In genomic region chr11:124737638-124738293, GRCh38 we compare ENCODE assay signal across 18 cellular contexts. TPM values are rescaled to one million over a fixed set of nuclear protein-coding genes. Genes with fewer than 3 reads are reported as not detected.
DNase-seq lines count a peak whose midpoint lies in the region; ATAC-seq and TF ChIP-seq lines count a peak whose summit lies in the region.
"Had no signal": no experiment of that assay in that cellular context is flagged by ENCODE, and none has a peak within 500 bp of the region (broad histone marks: within the 10 kb centered on the region; RNA-seq: fewer than 3 reads in every experiment).

No MANE protein-coding gene starts in this region.

- TF ChIP-seq CTCF in foreskin keratinocyte (conservative IDR thresholded peaks at IDR 0.05), result no peak

- peak overlapping the region; percentile 32 for H2AFZ ChIP-seq in neuron (ENCODE audit: low read depth, low read length)

- H3K4me3 ChIP-seq in BLaER1 (no peak overlapping the region), neuron (ENCODE audit: low read length) (no peak overlapping the region)
- H3K4me3 ChIP-seq: A549 had no signal

- H3K4me1 ChIP-seq in BLaER1 (peaks cover 43% of the 10 kb centered on the region), neuron (ENCODE audit: insufficient read depth, low read length) (peaks cover 26% of the 10 kb centered on the region), foreskin keratinocyte (no peaks in the 10 kb centered on the region)

- H3K4me3 Mint-ChIP-seq in activated T-cell treated with anti-CD3 and anti-CD28 coated beads, Interleukin-2, amount 50 U/mL, for 24 hours, result no peak overlapping the region

- H3K9me3 ChIP-seq in BLaER1 (no peaks in the 10 kb centered on the region), neuron (ENCODE audit: low read length) (no peaks in the 10 kb centered on the region)
- H3K9me3 ChIP-seq: A549 had no signal

- peak overlapping the region; percentile 70; the same call in 1 of the 2 replicates for H3K4me2 ChIP-seq in BLaER1
- H3K4me2 ChIP-seq: A549 had no signal

- no peak overlapping the region for H3K27ac Mint-ChIP-seq in activated T-cell treated with anti-CD3 and anti-CD28 coated beads, Interleukin-2, amount 50 U/mL, for 24 hours

- no peaks in the 10 kb centered on the region for H3K36me3 Mint-ChIP-seq in activated T-cell treated with anti-CD3 and anti-CD28 coated beads, Interleukin-2, amount 50 U/mL, for 24 hours (ENCODE audit: low read depth)

- H3K27ac ChIP-seq in BLaER1, result no peak overlapping the region
- peak overlapping the region; percentile 54 for H3K27ac ChIP-seq in cingulate gyrus (ENCODE audit: low read depth, low read length)
- no peak overlapping the region for H3K27ac ChIP-seq in foreskin keratinocyte
- H3K27ac ChIP-seq: A549 had no signal

- H3K36me3 ChIP-seq in BLaER1 (peaks cover 2% of the 10 kb centered on the region; the same call in 1 of the 2 replicates), neuron (ENCODE audit: insufficient read depth, low read length) (no peaks in the 10 kb centered on the region)

- H3K27me3 Mint-ChIP-seq in activated T-cell treated with anti-CD3 and anti-CD28 coated beads, Interleukin-2, amount 50 U/mL, for 24 hours, result peaks cover 33% of the 10 kb centered on the region

- H3K27me3 ChIP-seq in BLaER1, result no peaks in the 10 kb centered on the region
- peaks cover 12% of the 10 kb centered on the region for H3K27me3 ChIP-seq in neuron (ENCODE audit: insufficient read depth, low read length)
- H3K27me3 ChIP-seq in foreskin keratinocyte, result peaks cover 76% of the 10 kb centered on the region

- no peak overlapping the region for H3K9ac ChIP-seq in BLaER1

- H4K20me1 ChIP-seq in BLaER1, result peaks cover 19% of the 10 kb centered on the region; the same call in 1 of the 2 replicates

- peaks cover 13% of the 10 kb centered on the region for H3K4me1 Mint-ChIP-seq in activated T-cell treated with anti-CD3 and anti-CD28 coated beads, Interleukin-2, amount 50 U/mL, for 24 hours (ENCODE audit: low read depth)

- no peak for ATAC-seq in GM21360 (IDR thresholded peaks at IDR 0.05; ENCODE audit: unreplicated experiment)
- ATAC-seq in foreskin keratinocyte, result no peak
- ATAC-seq: A549 had no signal

- DNase-seq in MV-4-11 (lab: John Stamatoyannopoulos, UW) (peak; percentile 5), NCI-H1092 (lab: John Stamatoyannopoulos, UW) (no peak), foreskin keratinocyte (no peak)
- DNase-seq in activated T-cell treated with anti-CD3 and anti-CD28 coated beads, Interleukin-2, amount 50 U/mL, for 24 hours, result no peak
- DNase-seq: C1 segment of cervical spinal cord, DMS79 treated with DMSO at 0.1 percent for 48 hours, KBM-7, NCI-H146, NCI-H2081, NCI-H82, OCI-M1, Right ventricle myocardium superior had no signal

- no peaks in the 10 kb centered on the region for H3K9me3 Mint-ChIP-seq in activated T-cell treated with anti-CD3 and anti-CD28 coated beads, Interleukin-2, amount 50 U/mL, for 24 hours

RNA-seq across cellular contexts. Expression of gene NRGN, which starts 2.0 kb away (rescaled TPM):
- total RNA-seq in foreskin keratinocyte, result 4.2 and 4.4 TPM in 2 replicates
- 10.6 and 11.1 TPM in 2 replicates for polyA plus RNA-seq in foreskin keratinocyte

RNA-seq across cellular contexts. Expression of gene VSIG2, which starts 14.3 kb away (rescaled TPM):
- not detected in 2 replicates for total RNA-seq in foreskin keratinocyte
- not detected in 2 replicates for polyA plus RNA-seq in foreskin keratinocyte
- total RNA-seq: H4 had no signal
- polyA plus RNA-seq: A549 had no signal

RNA-seq across cellular contexts. Expression of gene ESAM, which starts 24.3 kb away (rescaled TPM):
- not detected in 2 replicates for total RNA-seq in foreskin keratinocyte
- not detected in 2 replicates for polyA plus RNA-seq in foreskin keratinocyte
